ENCODE assay signal across 15 cellular contexts in the genomic region with DNA sequence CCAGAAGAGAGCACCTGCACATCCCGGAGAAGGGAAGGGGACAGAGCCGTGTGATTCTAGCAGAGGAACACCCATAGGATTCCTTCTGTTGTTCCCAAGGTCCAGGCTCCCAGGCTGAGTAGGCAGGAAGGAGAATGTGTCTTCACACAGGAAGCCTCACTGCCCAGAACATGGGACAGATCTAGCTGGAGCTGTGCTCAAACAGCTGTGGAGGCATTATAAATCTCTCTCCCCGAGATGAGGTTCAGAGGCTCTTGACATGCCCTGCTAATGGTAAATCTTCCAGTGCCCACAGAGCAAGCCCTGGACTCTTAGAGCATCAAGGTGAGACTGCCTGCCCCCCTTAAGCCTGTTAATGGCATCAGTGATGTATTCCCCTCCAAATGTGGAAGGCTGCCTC.
"Had no signal": no experiment of that assay in that cellular context is flagged by ENCODE, and none has a peak within 500 bp of the region (broad histone marks: within the 10 kb centered on the region; RNA-seq: fewer than 3 reads in every experiment).

No MANE protein-coding gene starts in this region.

- H3K36me3 ChIP-seq: thoracic aorta had no signal

- H3K27me3 ChIP-seq: hepatocyte had no signal

- FAIRE-seq: kidney, urothelium cell line had no signal

- DNase-seq: activated CD4-positive, alpha-beta T cell treated with anti-CD3 and anti-CD28 coated beads, Interleukin-2, amount 50 U/mL, for 4 hours; activated CD4-positive, CD25-positive, alpha-beta regulatory T cell treated with anti-CD3 and anti-CD28 coated beads, Interleukin-2, amount 50 U/mL, for 72 hours; activated effector memory CD4-positive, alpha-beta T cell treated with Interleukin-2 at 50 U/mL for 16 hours; activated T-cell treated with anti-CD3 and anti-CD28 coated beads, Interleukin-2, amount 50 U/mL, for 1 hour; central memory CD4-positive, alpha-beta T cell; effector memory CD8-positive, alpha-beta T cell; kidney; left ventricle myocardium superior; mesendoderm; stimulated activated CD4-positive, alpha-beta T cell treated with anti-CD3 and anti-CD28 coated beads, Interleukin-15, amount 100 ng/mL, for 24 hours; stimulated activated CD4-positive, alpha-beta T cell treated with anti-CD3 and anti-CD28 coated beads, Interleukin-4, amount 100 ng/mL, for 24 hours; stimulated activated naive CD8-positive, alpha-beta T cell treated with anti-CD3 and anti-CD28 coated beads, Interleukin-15, amount 100 ng/mL, for 72 hours had no signal

- H3K9me3 ChIP-seq: thoracic aorta had no signal

- H3K4me2 ChIP-seq: hepatocyte had no signal

- H3K27ac ChIP-seq: hepatocyte, thoracic aorta had no signal

- H3K4me3 ChIP-seq: hepatocyte, thoracic aorta had no signal

- ATAC-seq: effector memory CD8-positive, alpha-beta T cell; left ventricle myocardium superior; stimulated activated naive CD8-positive, alpha-beta T cell treated with anti-CD3 and anti-CD28 coated beads, Interleukin-15, amount 100 ng/mL, for 72 hours had no signal
